1 cellular context compared by ENCODE assay signal in the genomic region with DNA sequence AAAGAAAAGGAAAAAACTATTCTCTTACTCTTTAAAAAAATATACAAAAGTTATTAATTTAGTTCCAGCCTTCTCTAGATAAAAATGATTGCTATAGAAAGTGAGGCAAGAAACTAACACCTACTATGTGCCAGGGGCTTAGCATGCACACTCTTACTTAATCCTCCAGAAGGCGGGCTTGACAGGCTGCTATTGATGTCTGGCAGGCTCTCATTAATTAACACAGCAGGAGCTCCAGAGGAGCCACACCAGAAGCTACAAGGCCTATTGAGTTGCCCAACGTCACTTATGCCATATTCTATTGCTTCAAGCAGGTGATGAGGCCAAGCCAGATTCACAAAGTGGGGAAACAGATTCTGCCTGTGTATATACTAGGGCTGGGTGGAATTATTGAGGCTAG.
TF ChIP-seq lines count a peak whose summit lies in the region.

No MANE protein-coding gene starts in this region.

TF ChIP-seq in GM23338, 12 proteins besides CTCF, POLR2A, EP300 and RAD21 (continued from another document):
- TF ChIP-seq JUNB (IDR thresholded peaks at IDR 0.05; ENCODE audit: unreplicated experiment): no peak
- no peak for TF ChIP-seq ZNF331 (CRISPR knock-in tag; IDR thresholded peaks at IDR 0.05; ENCODE audit: low read depth)
